ENCODE assay signal across 22 cellular contexts in genomic region chr11:132855516-132855915, GRCh38.
A peak's percentile ranks its signal among the peaks of the same experiment; 100 is the strongest.
DNase-seq lines count a peak whose midpoint lies in the region; FAIRE-seq and TF ChIP-seq lines count a peak whose summit lies in the region.
"Had no signal": no experiment of that assay in that cellular context is flagged by ENCODE, and none has a peak within 500 bp of the region (broad histone marks: within the 10 kb centered on the region; RNA-seq: fewer than 3 reads in every experiment).

No MANE protein-coding gene starts in this region.

- WGBS in H1 (ENCODE audit: extremely low coverage in 1 of 2, insufficient coverage in 1 of 2, insufficient read length in 1 of 2, insufficient replicate concordance in 2 of 2, low coverage in 1 of 2, low lambda C conversion rate in 2 of 2, missing lambda C conversion rate in 1 of 2), 2 experiments, result 98% methylated on average over 3 of the region's 3 CpGs; no CpG with 5 or more reads in 1 of the 2 experiments

- CTCF ChIA-PET in H1 (lab: Charles Lee; ENCODE audit: partially characterized antibody), result interaction anchor here (0.7 to 3.8 kb wide), 4 partner anchors 10 to 86 kb away, joined by 3 to 13 read pairs (median 4); no protein-coding TSS in a partner anchor

- H3K23ac ChIP-seq in H1 (ENCODE audit: insufficient read length), result no peak overlapping the region

- no peak overlapping the region for H3K56ac ChIP-seq in H1 (replicated peaks; ENCODE audit: insufficient read length, low read depth, low read length)

- H2BK120ac ChIP-seq in H1 (replicated peaks; ENCODE audit: low read depth, low read length), result no peak overlapping the region

- H3K9me3 Mint-ChIP-seq in HFFc6, result peaks cover 9% of the 10 kb centered on the region
- H3K9me3 Mint-ChIP-seq: CD4-positive, alpha-beta memory T cell had no signal

- TF ChIP-seq POLR2A in H1 (IDR thresholded peaks at IDR 0.05; ENCODE audit: control extremely low read depth in 1 of 2, low read depth in 2 of 2, low read length in 2 of 2) (no peak), Peyer's patch (IDR thresholded peaks at IDR 0.05) (no peak)

- H3K9ac ChIP-seq in adipocyte (ENCODE audit: low read length) (no peak overlapping the region), H1 (replicated peaks in 1 of 4; ENCODE audit: extremely low read depth in 1 of 4, low read depth in 3 of 4, low read length in 3 of 4) (no peak overlapping the region)
- H3K9ac ChIP-seq: BLaER1 treated with 17β-estradiol and CSF1 and Interleukin-3, amounts not matched to agents 10 nM and 100 nM had no signal

- no peak overlapping the region for H4K8ac ChIP-seq in H1 (ENCODE audit: extremely low read depth, insufficient read depth, low read length)

- no peak overlapping the region for H3K27ac Mint-ChIP-seq in HFFc6
- H3K27ac Mint-ChIP-seq: CD4-positive, alpha-beta memory T cell had no signal

- TF ChIP-seq EP300 in H1 (IDR thresholded peaks at IDR 0.05; ENCODE audit: borderline replicate concordance in 1 of 2, low read depth in 2 of 2, low read length in 2 of 2), result no peak

- no peaks in the 10 kb centered on the region for H3K79me2 ChIP-seq in H1 (ENCODE audit: control insufficient read depth in 1 of 2, insufficient read depth in 2 of 2, low read length in 2 of 2)

- no peaks in the 10 kb centered on the region for H3K23me2 ChIP-seq in H1 (ENCODE audit: low read depth, low read length)

- H3K36me3 ChIP-seq in adipocyte (ENCODE audit: control insufficient read depth, insufficient read depth, low read length, severe bottlenecking) (no peaks in the 10 kb centered on the region), H1 (ENCODE audit: control insufficient read depth in 2 of 4, insufficient read depth in 4 of 4, low read length in 3 of 4) (0 out of 8 replicates have a peak, but pooled peaks cover 0 to 4% (median 2%) of the 10 kb centered on the region in 4 experiments), Peyer's patch (no peaks in the 10 kb centered on the region)
- H3K36me3 ChIP-seq: BE2C, HAP-1 had no signal

- no peak overlapping the region for H3K18ac ChIP-seq in H1 (ENCODE audit: extremely low read depth, low read length)

- H2AFZ ChIP-seq in H1 (ENCODE audit: low read length), result no peak overlapping the region

- no peaks in the 10 kb centered on the region for H3K79me1 ChIP-seq in H1 (ENCODE audit: low read depth, low read length)

- H3K4me3 ChIP-seq in adipocyte (ENCODE audit: low read length) (no peak overlapping the region), H1 (ENCODE audit: extremely low read depth in 1 of 4, insufficient read depth in 2 of 4, low read depth in 3 of 4, low read length in 4 of 4) (no peak overlapping the region), Peyer's patch (no peak overlapping the region)
- H3K4me3 ChIP-seq: A549; BLaER1 treated with 17β-estradiol and CSF1 and Interleukin-3, amounts not matched to agents 10 nM and 100 nM; HAP-1 had no signal

- DNase-seq in EL, result peak; percentile 4
- DNase-seq in HFFc6, result peak; percentile 20
- peak; percentile 77 for DNase-seq in adipocyte (ENCODE audit: low read depth)
- DNase-seq in H1 (ENCODE audit: low read depth in 1 of 2, low spot score in 2 of 2), result no peak
- DNase-seq in Peyer's patch, result no peak
- DNase-seq in DMS79 treated with DMSO at 0.1 percent for 48 hours (lab: John Stamatoyannopoulos, UW), result no peak
- DNase-seq in NCI-H1048 (lab: John Stamatoyannopoulos, UW), result no peak
- DNase-seq in SK-N-DZ (ENCODE audit: low spot score), result no peak
- DNase-seq: ACHN; AML-193; BE2C; Calu3; CD4-positive, alpha-beta memory T cell; COR-L47; DMS153 had no signal

- no peak overlapping the region for H4K5ac ChIP-seq in H1 (ENCODE audit: insufficient read length, low read depth, low read length)

- H2AK5ac ChIP-seq in H1 (ENCODE audit: low read depth, low read length), result no peak overlapping the region

- H2BK5ac ChIP-seq in H1 (ENCODE audit: low read depth, low read length), result no peak overlapping the region

- no peak overlapping the region for H3K27ac ChIP-seq in H1 (ENCODE audit: low read depth, low read length)
- H3K27ac ChIP-seq in Peyer's patch, result no peak overlapping the region
- H3K27ac ChIP-seq: 22Rv1; A549; BLaER1 treated with 17β-estradiol and CSF1 and Interleukin-3, amounts not matched to agents 10 nM and 100 nM had no signal

- peaks cover 8% of the 10 kb centered on the region for H3K36me3 Mint-ChIP-seq in HFFc6 (ENCODE audit: low read depth)
- H3K36me3 Mint-ChIP-seq: CD4-positive, alpha-beta memory T cell had no signal

- no peak overlapping the region for H3K14ac ChIP-seq in H1 (ENCODE audit: insufficient read length)

- no peaks in the 10 kb centered on the region; the same call in 1 of the 2 replicates for H3K27me3 Mint-ChIP-seq in HFFc6 (ENCODE audit: insufficient read depth)
- H3K27me3 Mint-ChIP-seq: CD4-positive, alpha-beta memory T cell had no signal

- H3K9me3 ChIP-seq in adipocyte (ENCODE audit: control insufficient read depth, low read length) (peaks cover 4% of the 10 kb centered on the region), H1 (ENCODE audit: insufficient read depth in 2 of 2, low read depth in 1 of 2, low read length in 1 of 2) (peaks cover 10 to 13% of the 10 kb centered on the region in 2 experiments; a peak in 3 of 4 replicates), Peyer's patch (no peaks in the 10 kb centered on the region)
- H3K9me3 ChIP-seq: A549, BE2C, HAP-1 had no signal

- H2BK20ac ChIP-seq in H1 (ENCODE audit: low read length), result no peak overlapping the region

- H4K91ac ChIP-seq in H1 (replicated peaks; ENCODE audit: insufficient read length, low read length), result peak overlapping the region; percentile 48

- no peak overlapping the region for H2BK12ac ChIP-seq in H1 (ENCODE audit: low read depth, low read length)

- H4K20me1 ChIP-seq in H1 (replicated peaks in 1 of 2; ENCODE audit: control insufficient read depth in 1 of 2, insufficient read depth in 2 of 2, low read length in 2 of 2), result no peaks in the 10 kb centered on the region
- H4K20me1 ChIP-seq: BLaER1 treated with 17β-estradiol and CSF1 and Interleukin-3, amounts not matched to agents 10 nM and 100 nM had no signal

- H3K4me1 ChIP-seq in adipocyte (ENCODE audit: control insufficient read depth, insufficient read depth, low read length), result no peaks in the 10 kb centered on the region
- H3K4me1 ChIP-seq in H1 (replicated peaks in 1 of 4; ENCODE audit: control insufficient read depth in 3 of 4, insufficient read depth in 4 of 4, low read length in 3 of 4), result peaks cover 0 to 4% (median 1%) of the 10 kb centered on the region in 4 experiments; a peak in 2 of 7 replicates
- no peaks in the 10 kb centered on the region for H3K4me1 ChIP-seq in Peyer's patch
- H3K4me1 ChIP-seq: A549, BE2C, HAP-1 had no signal

- POLR2A ChIA-PET in H1 (lab: Charles Lee; ENCODE audit: partially characterized antibody), result interaction anchor here (1.0 kb wide), 1 partner anchor 9 kb away, joined by 3 read pairs; no protein-coding TSS in a partner anchor

- H3K4me3 Mint-ChIP-seq in HFFc6, result no peak overlapping the region
- H3K4me3 Mint-ChIP-seq: CD4-positive, alpha-beta memory T cell had no signal

- TF ChIP-seq CTCF in HFFc6 (IDR thresholded peaks at IDR 0.05) (no peak), H1 (IDR thresholded peaks at IDR 0.05; ENCODE audit: control extremely low read depth in 1 of 3, insufficient read depth in 1 of 3, low read depth in 1 of 3, low read length in 3 of 3) (no peak), Peyer's patch (IDR thresholded peaks at IDR 0.05) (no peak)

- no peak for FAIRE-seq in H1 (lab: Jason Lieb, UNC)
- FAIRE-seq: A549, G401.6, GM12892, H54 had no signal

- H3K4ac ChIP-seq in H1 (replicated peaks; ENCODE audit: insufficient read length, low read depth, low read length), result no peak overlapping the region

- H3K4me2 ChIP-seq in H1 (ENCODE audit: insufficient read depth in 1 of 2, low read depth in 2 of 2, low read length in 2 of 2), result no peak overlapping the region
- H3K4me2 ChIP-seq: A549; BLaER1 treated with 17β-estradiol and CSF1 and Interleukin-3, amounts not matched to agents 10 nM and 100 nM had no signal

- H3K4me1 Mint-ChIP-seq in HFFc6 (ENCODE audit: low read depth), result no peaks in the 10 kb centered on the region; the same call in 1 of the 2 replicates
- H3K4me1 Mint-ChIP-seq: CD4-positive, alpha-beta memory T cell had no signal

- no peak for TF ChIP-seq RAD21 in H1 (IDR thresholded peaks at IDR 0.05 in 1 of 2, conservative IDR thresholded peaks at IDR 0.05 in 1 of 2; ENCODE audit: low read depth in 2 of 2, low read length in 2 of 2)

- H3K27me3 ChIP-seq in adipocyte (replicated peaks; ENCODE audit: control insufficient read depth, insufficient read depth, low read length) (no peaks in the 10 kb centered on the region), H1 (replicated peaks in 1 of 4; ENCODE audit: control insufficient read depth in 3 of 4, extremely low read depth in 1 of 4, insufficient read depth in 3 of 4, low read length in 3 of 4) (no peaks in the 10 kb centered on the region), Peyer's patch (no peaks in the 10 kb centered on the region)
- H3K27me3 ChIP-seq: BE2C had no signal

- no peak overlapping the region for H2BK15ac ChIP-seq in H1 (ENCODE audit: low read length)

TF ChIP-seq in H1, 55 proteins besides CTCF, POLR2A, EP300 and RAD21:
- no peak for TF ChIP-seq GTF2F1 (IDR thresholded peaks at IDR 0.05; ENCODE audit: borderline replicate concordance, low read depth, low read length)
- no peak for TF ChIP-seq RFX5 (IDR thresholded peaks at IDR 0.05; ENCODE audit: borderline replicate concordance, low read depth, low read length)
- no peak for TF ChIP-seq TCF12 (IDR thresholded peaks at IDR 0.05; ENCODE audit: low read depth, low read length)

Comparison
In these comparisons a context has a peak if more than half of its experiments do, and no peak if none do; other contexts are left out.
1. DNase-seq: peak in EL (single experiment), HFFc6 (single experiment) and adipocyte (single experiment); none in H1 (0 of 2), Peyer's patch (0 of 3), DMS79 treated with DMSO at 0.1 percent for 48 hours (single experiment), NCI-H1048 (single experiment) and SK-N-DZ (single experiment).